Comparison of ENCODE assay signal across 17 cellular contexts in the genomic region with DNA sequence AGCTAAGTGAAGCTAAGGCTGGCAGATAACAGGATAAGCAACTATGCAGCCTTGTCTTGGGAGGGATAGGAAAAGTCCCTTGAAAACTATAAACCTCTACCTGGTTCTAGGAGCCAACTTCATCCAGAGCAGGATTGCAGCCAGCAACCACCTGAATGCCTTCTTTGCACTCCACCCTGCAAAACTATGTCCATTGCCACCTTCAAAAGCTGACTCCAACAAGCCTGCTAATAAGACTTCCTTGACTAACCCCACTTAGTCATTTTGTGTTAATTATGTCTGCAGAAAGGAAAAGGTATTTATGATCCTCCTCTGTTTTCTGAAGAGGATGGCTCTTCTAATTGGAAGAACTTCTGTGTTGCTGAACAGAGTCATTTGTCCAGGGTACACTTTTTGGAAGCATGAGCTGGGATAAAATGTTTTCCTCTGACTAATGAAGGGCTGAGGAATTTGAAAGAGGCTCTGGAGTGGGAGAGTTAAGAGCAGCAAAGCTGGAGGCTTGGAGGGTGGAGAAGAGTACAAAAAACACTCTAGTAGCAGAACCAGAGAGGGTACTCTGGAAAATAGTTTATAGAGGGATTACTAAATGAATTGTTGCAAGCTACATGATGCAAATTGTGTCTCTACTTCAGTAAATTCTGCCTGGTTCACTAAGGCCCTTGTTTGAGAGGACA.
"Had no signal": no experiment of that assay in that cellular context is flagged by ENCODE, and none has a peak within 500 bp of the region (broad histone marks: within the 10 kb centered on the region; RNA-seq: fewer than 3 reads in every experiment).

No MANE protein-coding gene starts in this region.

- ATAC-seq: activated T-helper 17 cell treated with anti-CD3 and anti-CD28 coated beads, Interleukin-2, amount 50 U/mL, for 72 hours; gastroesophageal sphincter; heart right ventricle; left cardiac atrium; stimulated activated naive CD8-positive, alpha-beta T cell treated with anti-CD3 and anti-CD28 coated beads, Interleukin-15, Interleukin-2, amounts not matched to agents 100 U/mL and 50 U/mL, for 24 hours had no signal

- H3K4me3 ChIP-seq: ascending aorta, coronary artery, gastroesophageal sphincter, heart right ventricle, tibial nerve had no signal

- FAIRE-seq: endometrium had no signal

- H3K4me2 ChIP-seq: SK-N-SH had no signal

- H3K27me3 ChIP-seq: ascending aorta had no signal

- H3K9ac ChIP-seq: SK-N-SH had no signal

- DNase-seq: activated B cell treated with CpG ODN at 0.5 μM for 24 hours; activated CD4-positive, alpha-beta memory T cell treated with anti-CD3 and anti-CD28 coated beads, Interleukin-2, amount 10 ng/mL, durations not matched to agents 7 days and 5 days; activated CD4-positive, alpha-beta T cell treated with anti-CD3 and anti-CD28 coated beads for 48 hours; activated naive CD4-positive, alpha-beta T cell treated with anti-CD3 and anti-CD28 coated beads, Interleukin-2, amount 50 U/mL, for 16 hours; activated T-cell treated with anti-CD3 and anti-CD28 coated beads, Interleukin-2, amount 50 U/mL, for 1 hour; heart right ventricle; immature natural killer cell; left cardiac atrium; SK-N-SH; stimulated activated naive CD8-positive, alpha-beta T cell treated with anti-CD3 and anti-CD28 coated beads, Interleukin-15, Interleukin-2, amounts not matched to agents 100 U/mL and 50 U/mL, for 24 hours; substantia nigra had no signal

- H3K27ac ChIP-seq: ascending aorta, coronary artery, gastroesophageal sphincter, heart right ventricle, tibial nerve had no signal

- H3K36me3 ChIP-seq: ascending aorta, gastroesophageal sphincter, heart right ventricle, tibial nerve had no signal

- H3K4me1 ChIP-seq: ascending aorta, gastroesophageal sphincter, heart right ventricle, tibial nerve had no signal

- H3K9me3 ChIP-seq: ascending aorta, gastroesophageal sphincter, heart right ventricle, SK-N-SH, tibial nerve had no signal
